15 cellular contexts compared by ENCODE assay signal in the genomic region with DNA sequence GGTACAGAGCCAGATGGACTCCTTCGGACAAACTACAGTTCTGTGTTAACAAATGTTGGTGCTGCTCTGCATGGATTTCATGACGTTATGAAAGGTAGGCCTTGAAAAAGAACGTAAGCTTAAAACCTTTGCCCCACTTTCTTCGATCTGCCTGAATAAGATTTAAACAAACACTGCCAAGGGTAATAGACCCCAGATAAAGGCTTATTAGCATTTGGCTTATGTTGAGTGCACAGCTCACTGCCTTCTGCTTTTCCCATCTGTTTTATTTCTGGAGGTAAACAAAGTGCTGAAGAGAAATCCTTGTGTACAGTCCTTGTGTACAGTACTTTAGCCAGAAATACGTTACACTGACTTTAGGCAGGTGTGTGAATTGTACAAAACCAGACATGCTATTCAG. TPM values are rescaled to one million over a fixed set of nuclear protein-coding genes. Genes with fewer than 3 reads are reported as not detected.
DNase-seq lines count a peak whose midpoint lies in the region; ATAC-seq lines count a peak whose summit lies in the region.
"Had no signal": no experiment of that assay in that cellular context is flagged by ENCODE, and none has a peak within 500 bp of the region (broad histone marks: within the 10 kb centered on the region; RNA-seq: fewer than 3 reads in every experiment).

No MANE protein-coding gene starts in this region.

- H3K9ac ChIP-seq in duodenal mucosa (ENCODE audit: low read depth in 1 of 2, low read length in 2 of 2) (peak overlapping the region in 1 of 2 donors; percentile 49), mucosa of stomach (ENCODE audit: low read length) (peak overlapping the region; percentile 0)
- H3K9ac ChIP-seq: SK-N-SH had no signal

- peaks cover 57 to 77% of the 10 kb centered on the region in 2 donors for H3K36me3 Mint-ChIP-seq in CD4-positive, alpha-beta memory T cell

- no peaks in the 10 kb centered on the region for H3K9me3 Mint-ChIP-seq in CD4-positive, alpha-beta memory T cell

- CTCF ChIA-PET in CD4-positive, alpha-beta memory T cell (lab: Charles Lee; ENCODE audit: partially characterized antibody) = no interaction called here

- H3K4me3 Mint-ChIP-seq in CD4-positive, alpha-beta memory T cell = no peak overlapping the region

- intact Hi-C loops in CD4-positive, alpha-beta memory T cell (cut with micrococcal nuclease) = no loop called here

- no peak overlapping the region for H3K27ac Mint-ChIP-seq in CD4-positive, alpha-beta memory T cell

- H3K27me3 ChIP-seq in duodenal mucosa (ENCODE audit: control insufficient read depth in 1 of 2, insufficient read depth in 2 of 2, low read length in 2 of 2) = no peaks in the 10 kb centered on the region
- H3K27me3 ChIP-seq in mucosa of stomach (ENCODE audit: control insufficient read depth, insufficient read depth, low read length) = no peaks in the 10 kb centered on the region
- H3K27me3 ChIP-seq in CD4-positive, alpha-beta memory T cell (ENCODE audit: insufficient read depth, low read length) = no peaks in the 10 kb centered on the region
- H3K27me3 ChIP-seq: heart right ventricle had no signal

- peaks cover 16 to 32% of the 10 kb centered on the region in 2 donors for H3K4me1 ChIP-seq in duodenal mucosa (ENCODE audit: control insufficient read depth in 1 of 2, insufficient read depth in 2 of 2, low read length in 2 of 2)
- peaks cover 26% of the 10 kb centered on the region for H3K4me1 ChIP-seq in mucosa of stomach (ENCODE audit: control insufficient read depth, insufficient read depth, low read length)
- no peaks in the 10 kb centered on the region for H3K4me1 ChIP-seq in CD4-positive, alpha-beta memory T cell (ENCODE audit: insufficient read depth, low read length)

- POLR2A ChIA-PET in CD4-positive, alpha-beta memory T cell (lab: Charles Lee; ENCODE audit: partially characterized antibody) = no interaction called here

- no peaks in the 10 kb centered on the region for H3K4me1 Mint-ChIP-seq in CD4-positive, alpha-beta memory T cell

- ATAC-seq in HG02610 (IDR thresholded peaks at IDR 0.05; ENCODE audit: unreplicated experiment) = no peak
- ATAC-seq: heart right ventricle had no signal

- DNase-seq in D341Med (ENCODE audit: low spot score) = peak; percentile 34
- DNase-seq in NCI-H2171 (lab: John Stamatoyannopoulos, UW) = peak; percentile 38
- no peak for DNase-seq in COLO829 (ENCODE audit: low spot score)
- DNase-seq in AG08396 (ENCODE audit: low spot score) = no peak
- DNase-seq in CD4-positive, alpha-beta memory T cell = no peak
- DNase-seq: activated T-cell treated with anti-CD3 and anti-CD28 coated beads for 4 hours; amygdala; effector CD8-positive, alpha-beta T cell; H7; heart right ventricle; SK-N-SH; stimulated activated CD8-positive, alpha-beta memory T cell treated with anti-CD3 and anti-CD28 coated beads, Interleukin-4, amount 100 ng/mL, for 48 hours had no signal

- peaks cover 7 to 10% of the 10 kb centered on the region in 2 donors for H3K36me3 ChIP-seq in duodenal mucosa (ENCODE audit: control insufficient read depth in 1 of 2, insufficient read depth in 2 of 2, low read length in 2 of 2)
- H3K36me3 ChIP-seq in mucosa of stomach (ENCODE audit: control insufficient read depth, insufficient read depth, low read length) = no peaks in the 10 kb centered on the region
- H3K36me3 ChIP-seq in CD4-positive, alpha-beta memory T cell (ENCODE audit: insufficient read depth, low read length) = peaks cover 17% of the 10 kb centered on the region

- no peaks in the 10 kb centered on the region for H3K27me3 Mint-ChIP-seq in CD4-positive, alpha-beta memory T cell

- peak overlapping the region; percentile 16 to 38 for H3K4me3 ChIP-seq in duodenal mucosa (ENCODE audit: low read depth in 1 of 2, low read length in 2 of 2)
- no peak overlapping the region for H3K4me3 ChIP-seq in mucosa of stomach (ENCODE audit: low read length)
- no peak overlapping the region for H3K4me3 ChIP-seq in CD4-positive, alpha-beta memory T cell (ENCODE audit: low read length in 2 of 2)
- H3K4me3 ChIP-seq: heart right ventricle had no signal

- H3K9me3 ChIP-seq in duodenal mucosa (ENCODE audit: control insufficient read depth in 1 of 2, low read length in 2 of 2) = no peaks in the 10 kb centered on the region
- no peaks in the 10 kb centered on the region for H3K9me3 ChIP-seq in mucosa of stomach (ENCODE audit: control insufficient read depth, low read length)
- H3K9me3 ChIP-seq in CD4-positive, alpha-beta memory T cell (ENCODE audit: control insufficient read depth in 1 of 2, low read length in 2 of 2) = no peaks in the 10 kb centered on the region
- H3K9me3 ChIP-seq: heart right ventricle, SK-N-SH had no signal

- H3K27ac ChIP-seq in duodenal mucosa (ENCODE audit: low read depth, low read length) = peak overlapping the region; percentile 65
- H3K27ac ChIP-seq in CD4-positive, alpha-beta memory T cell (ENCODE audit: low read depth, low read length) = no peak overlapping the region

RNA-seq across cellular contexts. Expression of a gene that starts 39.4 kb away (rescaled TPM):
- 10 to 100 TPM; 39.3 to 46.5 TPM for total RNA-seq in CD4-positive, alpha-beta memory T cell
- 10 to 100 TPM; 16.0 to 25.2 TPM for polyA plus RNA-seq in CD4-positive, alpha-beta memory T cell

RNA-seq across cellular contexts. Expression of a gene that starts 50.0 kb away (rescaled TPM):
- 1 to 10 TPM; 3.1 to 4.4 TPM for total RNA-seq in CD4-positive, alpha-beta memory T cell
- under 1 TPM; 0.03 to 0.50 TPM for polyA plus RNA-seq in CD4-positive, alpha-beta memory T cell

Comparison
In these comparisons a context has a peak if more than half of its experiments do, and no peak if none do; other contexts are left out.
1. DNase-seq: peak in D341Med (single experiment) and NCI-H2171 (single experiment); none in COLO829 (single experiment), AG08396 (single experiment) and CD4-positive, alpha-beta memory T cell (0 of 5).
2. H3K4me3 ChIP-seq: peak in duodenal mucosa (2 of 2); none in mucosa of stomach (single experiment) and CD4-positive, alpha-beta memory T cell (0 of 2).